ENCODE assay signal across 1 cellular context in the genomic region with DNA sequence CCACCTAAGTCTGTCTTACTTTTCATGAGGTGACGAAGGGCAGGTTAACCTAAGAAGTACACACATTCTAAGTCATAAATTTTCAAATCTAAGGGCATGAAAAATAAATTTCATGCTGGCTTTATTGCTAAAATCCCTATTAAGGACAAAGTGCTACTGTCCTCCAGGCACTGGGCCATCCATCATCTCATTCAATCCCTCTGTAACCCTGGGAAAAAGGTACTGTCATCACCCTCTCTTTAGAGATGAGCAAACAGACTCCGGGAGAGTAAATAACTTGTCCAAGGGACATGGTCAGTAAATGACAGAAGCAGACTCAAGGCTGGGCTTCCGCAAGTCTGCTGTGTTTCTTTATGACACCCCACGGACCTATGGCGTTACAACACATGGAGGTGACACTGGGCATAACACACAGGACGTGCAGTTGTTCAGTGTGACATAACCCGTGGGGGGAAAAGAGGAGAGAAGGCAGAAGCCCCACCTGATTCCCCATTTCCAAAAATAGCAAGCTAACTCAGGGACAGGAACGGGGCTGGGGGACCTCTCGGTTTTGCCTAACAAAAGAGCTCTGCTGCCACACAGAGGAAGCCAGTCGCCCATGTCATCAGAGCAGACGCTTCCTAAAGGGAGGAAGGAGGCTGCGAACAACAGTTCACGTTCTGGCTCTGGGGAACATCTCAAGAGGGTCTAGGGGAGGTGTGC.
TF ChIP-seq lines count a peak whose summit lies in the region.

No MANE protein-coding gene starts in this region.

TF ChIP-seq in GM23338, 12 proteins besides CTCF, POLR2A, EP300 and RAD21 (continued from another document):
- TF ChIP-seq, protein P1, sequence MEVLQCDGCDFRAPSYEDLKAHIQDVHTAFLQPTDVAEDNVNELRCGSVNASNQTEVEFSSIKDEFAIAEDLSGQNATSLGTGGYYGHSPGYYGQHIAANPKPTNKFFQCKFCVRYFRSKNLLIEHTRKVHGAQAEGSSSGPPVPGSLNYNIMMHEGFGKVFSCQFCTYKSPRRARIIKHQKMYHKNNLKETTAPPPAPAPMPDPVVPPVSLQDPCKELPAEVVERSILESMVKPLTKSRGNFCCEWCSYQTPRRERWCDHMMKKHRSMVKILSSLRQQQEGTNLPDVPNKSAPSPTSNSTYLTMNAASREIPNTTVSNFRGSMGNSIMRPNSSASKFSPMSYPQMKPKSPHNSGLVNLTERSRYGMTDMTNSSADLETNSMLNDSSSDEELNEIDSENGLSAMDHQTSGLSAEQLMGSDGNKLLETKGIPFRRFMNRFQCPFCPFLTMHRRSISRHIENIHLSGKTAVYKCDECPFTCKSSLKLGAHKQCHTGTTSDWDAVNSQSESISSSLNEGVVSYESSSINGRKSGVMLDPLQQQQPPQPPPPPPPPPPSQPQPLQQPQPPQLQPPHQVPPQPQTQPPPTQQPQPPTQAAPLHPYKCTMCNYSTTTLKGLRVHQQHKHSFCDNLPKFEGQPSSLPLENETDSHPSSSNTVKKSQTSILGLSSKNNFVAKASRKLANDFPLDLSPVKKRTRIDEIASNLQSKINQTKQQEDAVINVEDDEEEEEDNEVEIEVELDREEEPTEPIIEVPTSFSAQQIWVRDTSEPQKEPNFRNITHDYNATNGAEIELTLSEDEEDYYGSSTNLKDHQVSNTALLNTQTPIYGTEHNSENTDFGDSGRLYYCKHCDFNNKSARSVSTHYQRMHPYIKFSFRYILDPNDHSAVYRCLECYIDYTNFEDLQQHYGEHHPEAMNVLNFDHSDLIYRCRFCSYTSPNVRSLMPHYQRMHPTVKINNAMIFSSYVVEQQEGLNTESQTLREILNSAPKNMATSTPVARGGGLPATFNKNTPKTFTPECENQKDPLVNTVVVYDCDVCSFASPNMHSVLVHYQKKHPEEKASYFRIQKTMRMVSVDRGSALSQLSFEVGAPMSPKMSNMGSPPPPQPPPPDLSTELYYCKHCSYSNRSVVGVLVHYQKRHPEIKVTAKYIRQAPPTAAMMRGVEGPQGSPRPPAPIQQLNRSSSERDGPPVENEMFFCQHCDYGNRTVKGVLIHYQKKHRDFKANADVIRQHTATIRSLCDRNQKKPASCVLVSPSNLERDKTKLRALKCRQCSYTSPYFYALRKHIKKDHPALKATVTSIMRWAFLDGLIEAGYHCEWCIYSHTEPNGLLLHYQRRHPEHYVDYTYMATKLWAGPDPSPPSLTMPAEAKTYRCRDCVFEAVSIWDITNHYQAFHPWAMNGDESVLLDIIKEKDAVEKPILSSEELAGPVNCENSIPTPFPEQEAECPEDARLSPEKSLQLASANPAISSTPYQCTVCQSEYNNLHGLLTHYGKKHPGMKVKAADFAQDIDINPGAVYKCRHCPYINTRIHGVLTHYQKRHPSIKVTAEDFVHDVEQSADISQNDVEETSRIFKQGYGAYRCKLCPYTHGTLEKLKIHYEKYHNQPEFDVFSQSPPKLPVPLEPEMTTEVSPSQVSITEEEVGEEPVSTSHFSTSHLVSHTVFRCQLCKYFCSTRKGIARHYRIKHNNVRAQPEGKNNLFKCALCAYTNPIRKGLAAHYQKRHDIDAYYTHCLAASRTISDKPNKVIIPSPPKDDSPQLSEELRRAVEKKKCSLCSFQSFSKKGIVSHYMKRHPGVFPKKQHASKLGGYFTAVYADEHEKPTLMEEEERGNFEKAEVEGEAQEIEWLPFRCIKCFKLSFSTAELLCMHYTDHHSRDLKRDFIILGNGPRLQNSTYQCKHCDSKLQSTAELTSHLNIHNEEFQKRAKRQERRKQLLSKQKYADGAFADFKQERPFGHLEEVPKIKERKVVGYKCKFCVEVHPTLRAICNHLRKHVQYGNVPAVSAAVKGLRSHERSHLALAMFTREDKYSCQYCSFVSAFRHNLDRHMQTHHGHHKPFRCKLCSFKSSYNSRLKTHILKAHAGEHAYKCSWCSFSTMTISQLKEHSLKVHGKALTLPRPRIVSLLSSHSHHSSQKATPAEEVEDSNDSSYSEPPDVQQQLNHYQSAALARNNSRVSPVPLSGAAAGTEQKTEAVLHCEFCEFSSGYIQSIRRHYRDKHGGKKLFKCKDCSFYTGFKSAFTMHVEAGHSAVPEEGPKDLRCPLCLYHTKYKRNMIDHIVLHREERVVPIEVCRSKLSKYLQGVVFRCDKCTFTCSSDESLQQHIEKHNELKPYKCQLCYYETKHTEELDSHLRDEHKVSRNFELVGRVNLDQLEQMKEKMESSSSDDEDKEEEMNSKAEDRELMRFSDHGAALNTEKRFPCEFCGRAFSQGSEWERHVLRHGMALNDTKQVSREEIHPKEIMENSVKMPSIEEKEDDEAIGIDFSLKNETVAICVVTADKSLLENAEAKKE (CRISPR knock-in tag; IDR thresholded peaks at IDR 0.05): no peak
- TF ChIP-seq NANOG (IDR thresholded peaks at IDR 0.05; ENCODE audit: borderline replicate concordance) (no peak), POLR2AphosphoS5 (IDR thresholded peaks at IDR 0.05; ENCODE audit: low read depth) (no peak)
- TF ChIP-seq, protein P2, sequence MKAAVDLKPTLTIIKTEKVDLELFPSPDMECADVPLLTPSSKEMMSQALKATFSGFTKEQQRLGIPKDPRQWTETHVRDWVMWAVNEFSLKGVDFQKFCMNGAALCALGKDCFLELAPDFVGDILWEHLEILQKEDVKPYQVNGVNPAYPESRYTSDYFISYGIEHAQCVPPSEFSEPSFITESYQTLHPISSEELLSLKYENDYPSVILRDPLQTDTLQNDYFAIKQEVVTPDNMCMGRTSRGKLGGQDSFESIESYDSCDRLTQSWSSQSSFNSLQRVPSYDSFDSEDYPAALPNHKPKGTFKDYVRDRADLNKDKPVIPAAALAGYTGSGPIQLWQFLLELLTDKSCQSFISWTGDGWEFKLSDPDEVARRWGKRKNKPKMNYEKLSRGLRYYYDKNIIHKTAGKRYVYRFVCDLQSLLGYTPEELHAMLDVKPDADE (IDR thresholded peaks at IDR 0.05): no peak
